9 cellular contexts compared by ENCODE assay signal in the genomic region with DNA sequence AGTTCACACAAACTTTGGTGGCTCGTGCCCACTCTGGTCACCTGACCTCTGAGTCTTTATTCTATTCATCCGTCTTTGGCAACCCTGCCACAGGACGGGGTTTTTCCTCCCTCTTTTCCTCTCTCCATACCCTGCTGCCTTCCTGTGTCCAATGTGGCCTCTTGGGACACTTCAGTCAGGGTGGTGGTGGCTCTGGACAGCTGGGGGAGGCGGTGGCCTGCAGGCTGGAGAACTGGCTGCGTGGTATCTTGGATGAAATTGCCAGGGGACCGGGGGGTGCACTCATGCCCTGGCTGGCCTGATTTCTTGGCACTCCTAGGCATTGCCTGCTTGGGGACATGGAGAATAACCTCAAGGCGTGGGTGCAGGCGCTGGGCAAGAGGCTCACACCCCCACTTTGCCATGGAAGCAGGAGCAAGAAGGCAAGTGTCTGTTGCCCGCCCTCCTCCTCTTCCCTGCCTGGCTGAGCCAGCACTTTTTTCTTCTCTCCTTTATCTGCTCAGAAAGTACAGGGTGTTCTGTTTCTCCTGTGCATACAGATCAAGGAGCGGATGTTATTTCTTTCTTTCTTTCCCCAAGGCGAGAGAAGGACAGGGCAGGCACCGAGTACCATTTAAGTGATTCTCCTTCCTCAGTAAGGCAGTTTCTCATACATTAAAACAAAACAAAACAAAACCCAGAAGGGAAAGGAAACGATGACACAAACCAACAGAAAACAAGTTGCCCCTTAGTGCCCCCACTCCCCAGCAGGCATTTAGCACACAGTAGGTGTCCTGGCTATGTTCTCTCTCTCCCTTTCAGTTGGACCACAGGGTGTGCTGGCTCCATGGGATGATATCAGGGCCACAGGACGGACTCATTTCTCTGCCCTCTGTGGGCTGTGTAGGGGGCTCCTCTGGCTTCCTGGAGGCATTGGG.
DNase-seq lines count a peak whose midpoint lies in the region; TF ChIP-seq lines count a peak whose summit lies in the region.
"Had no signal": no experiment of that assay in that cellular context is flagged by ENCODE, and none has a peak within 500 bp of the region (broad histone marks: within the 10 kb centered on the region; RNA-seq: fewer than 3 reads in every experiment).

No MANE protein-coding gene starts in this region.

- H3K79me2 ChIP-seq in Loucy (ENCODE audit: insufficient read depth, low read length): peaks cover 15% of the 10 kb centered on the region; the same call in 1 of the 2 replicates

- H4K20me1 ChIP-seq in Loucy (ENCODE audit: insufficient read depth, low read length, poor library complexity, severe bottlenecking): no peaks in the 10 kb centered on the region

- no peaks in the 10 kb centered on the region for H3K9me3 Mint-ChIP-seq in nephron progenitor cell

- H3K36me3 Mint-ChIP-seq in nephron progenitor cell (ENCODE audit: low read depth): no peaks in the 10 kb centered on the region

- DNase-seq in AG10803 (ENCODE audit: low read depth): no peak
- DNase-seq in cardiac fibroblast (ENCODE audit: low read depth in 2 of 2): peak; percentile 43 to 68
- no peak for DNase-seq in nephron progenitor cell
- DNase-seq in NCI-H187 treated with DMSO at 0.1 percent for 48 hours (lab: John Stamatoyannopoulos, UW): no peak
- no peak for DNase-seq in hepatic stellate cell (ENCODE audit: low spot score)
- no peak for DNase-seq in NCI-H2171 treated with DMSO at 0.1 percent for 48 hours (lab: John Stamatoyannopoulos, UW)
- DNase-seq in GM10266 (ENCODE audit: extremely low spot score): no peak
- DNase-seq: NCI-H1105 had no signal

- peak overlapping the region; percentile 75 for H3K9ac ChIP-seq in Loucy (ENCODE audit: low read depth, low read length, poor library complexity, severe bottlenecking)

- no peaks in the 10 kb centered on the region for H3K9me2 ChIP-seq in Loucy (replicated peaks; ENCODE audit: low read depth, low read length)

- H3F3A ChIP-seq in Loucy (ENCODE audit: low read depth): no peaks in the 10 kb centered on the region

- peaks cover 43% of the 10 kb centered on the region for H3K4me1 ChIP-seq in Loucy (ENCODE audit: insufficient read depth, low read length, poor library complexity, severe bottlenecking)

- peaks cover 60% of the 10 kb centered on the region for H3K4me1 Mint-ChIP-seq in nephron progenitor cell

- H2AFZ ChIP-seq in Loucy (ENCODE audit: low read length): 0 out of 2 replicates have a peak overlapping the region, but pooled peaks have one; percentile 4

- H3K4me2 ChIP-seq in Loucy (ENCODE audit: low read depth, low read length, poor library complexity, severe bottlenecking): peak overlapping the region; percentile 87

- TF ChIP-seq CTCF in AG10803 (conservative IDR thresholded peaks at IDR 0.05; ENCODE audit: low read length): no peak
- TF ChIP-seq CTCF in Loucy (conservative IDR thresholded peaks at IDR 0.05; ENCODE audit: low read length): no peak
- TF ChIP-seq CTCF in cardiac fibroblast (IDR thresholded peaks at IDR 0.05; ENCODE audit: low read depth, low read length): no peak
- TF ChIP-seq CTCF in nephron progenitor cell (IDR thresholded peaks at IDR 0.05): no peak
- no peak for TF ChIP-seq CTCF in GM10266 (IDR thresholded peaks at IDR 0.05; ENCODE audit: control insufficient read depth, insufficient read depth, low read depth, missing control alignments)

- no peaks in the 10 kb centered on the region for H3K9me3 ChIP-seq in Loucy (ENCODE audit: insufficient read depth, low read depth, low read length)

- no peak overlapping the region for H3K27ac Mint-ChIP-seq in nephron progenitor cell

- H3K4me3 ChIP-seq in AG10803 (ENCODE audit: low read length) (peak overlapping the region; percentile 70), Loucy (ENCODE audit: low read length, poor library complexity, severe bottlenecking) (peak overlapping the region; percentile 72), cardiac fibroblast (replicated peaks in 1 of 2; ENCODE audit: low read depth in 2 of 2, low read length in 2 of 2) (peak overlapping the region; percentile 21 to 47)

- H3K36me3 ChIP-seq in Loucy (ENCODE audit: insufficient read depth, low read length): no peaks in the 10 kb centered on the region

- H3K27me3 Mint-ChIP-seq in nephron progenitor cell (ENCODE audit: low read depth, poor library complexity): peaks cover 25% of the 10 kb centered on the region

- H3K4me3 Mint-ChIP-seq in nephron progenitor cell: peak overlapping the region; percentile 28

- H3K27me3 ChIP-seq in Loucy (ENCODE audit: insufficient read depth, low read length, poor library complexity, severe bottlenecking): no peaks in the 10 kb centered on the region

Comparison
In these comparisons a context has a peak if more than half of its experiments do, and no peak if none do; other contexts are left out.
1. DNase-seq: peak in cardiac fibroblast (2 of 2); none in AG10803 (single experiment), nephron progenitor cell (single experiment), NCI-H187 treated with DMSO at 0.1 percent for 48 hours (single experiment), hepatic stellate cell (single experiment), NCI-H2171 treated with DMSO at 0.1 percent for 48 hours (single experiment) and GM10266 (single experiment).
2. Peak in every context shown above with its lines, with median percentiles within 50 percentile points of each other: H3K4me3 ChIP-seq.